28 cellular contexts compared by ENCODE assay signal in the genomic region with DNA sequence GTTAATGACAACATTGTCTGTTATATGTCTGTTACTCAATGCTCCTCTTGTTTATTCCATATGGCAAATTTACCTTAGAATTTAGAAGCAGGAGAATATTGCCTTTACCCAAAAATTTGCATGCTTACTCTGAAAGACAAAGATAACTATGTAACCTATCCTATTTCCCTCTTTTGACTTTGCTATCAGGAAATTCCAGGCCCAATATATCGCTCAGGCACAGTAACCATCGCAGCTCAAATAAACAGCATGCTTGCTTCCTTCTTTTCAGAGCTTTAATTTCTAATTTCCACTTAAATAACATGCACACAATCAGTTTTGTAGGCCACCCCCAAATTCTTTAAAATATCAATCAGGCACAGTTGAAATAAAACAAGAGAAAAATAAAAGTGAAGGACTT. TPM values are rescaled to one million over a fixed set of nuclear protein-coding genes. Genes with fewer than 3 reads are reported as not detected.
"Had no signal": no experiment of that assay in that cellular context is flagged by ENCODE, and none has a peak within 500 bp of the region (broad histone marks: within the 10 kb centered on the region; RNA-seq: fewer than 3 reads in every experiment).

No MANE protein-coding gene starts in this region.

- H3K9me3 Mint-ChIP-seq: naive B cell had no signal

- H3K36me3 ChIP-seq: heart left ventricle, right lobe of liver, tibial artery, upper lobe of left lung, uterus had no signal

- H3K4me3 Mint-ChIP-seq: nephron; stimulated activated memory B cell treated with anti-CD40 and anti-IgM and Interleukin-4, amounts not matched to agents 10 μg/mL and 1 μg/mL and 100 μg/mL, for 72 hours had no signal

- H3K9me3 ChIP-seq: heart left ventricle, psoas muscle, right lobe of liver, tibial artery, upper lobe of left lung, uterus had no signal

- H3K27ac Mint-ChIP-seq: nephron; stimulated activated memory B cell treated with anti-CD40 and anti-IgM and Interleukin-4, amounts not matched to agents 10 μg/mL and 1 μg/mL and 100 μg/mL, for 72 hours; stimulated activated naive CD8-positive, alpha-beta T cell treated with anti-CD3 and anti-CD28 coated beads, Interleukin-15, Interleukin-2, amounts not matched to agents 100 ng/mL and 50 ng/mL, for 24 hours had no signal

- H3K4me1 ChIP-seq: heart left ventricle, psoas muscle, right lobe of liver, tibial artery, upper lobe of left lung, uterus had no signal

- H3K4me3 ChIP-seq: heart left ventricle, lung, psoas muscle, right lobe of liver, tibial artery, upper lobe of left lung, uterus had no signal

- H3K27me3 ChIP-seq: heart left ventricle, right lobe of liver, upper lobe of left lung, uterus had no signal

- DNase-seq: effector CD4-positive, alpha-beta T cell; heart left ventricle; hippocampal formation; left colon; left ventricle myocardium superior; mesenchymal stem cell; naive B cell; occipital lobe; psoas muscle; retina; right lobe of liver; stimulated activated CD4-positive, alpha-beta T cell treated with anti-CD3 and anti-CD28 coated beads, Interleukin-15, amount 100 ng/mL, for 24 hours; stimulated activated CD4-positive, alpha-beta T cell treated with anti-CD3 and anti-CD28 coated beads, Interleukin-1b, Interleukin-23, amount 100 ng/mL, for 48 hours; stimulated activated CD4-positive, alpha-beta T cell treated with anti-CD3 and anti-CD28 coated beads, Interleukin-4, amount 100 ng/mL, for 24 hours; tibial artery; upper lobe of left lung; uterus had no signal

- H3K4me1 Mint-ChIP-seq: nephron; stimulated activated memory B cell treated with anti-CD40 and anti-IgM and Interleukin-4, amounts not matched to agents 10 μg/mL and 1 μg/mL and 100 μg/mL, for 72 hours had no signal

- ATAC-seq: esophagus mucosa; heart left ventricle; left colon; left ventricle myocardium superior; psoas muscle; right lobe of liver; stimulated activated memory B cell treated with anti-CD40 and anti-IgM and Interleukin-4, amounts not matched to agents 10 μg/mL and 1 μg/mL and 100 μg/mL, for 72 hours had no signal

- H3K36me3 Mint-ChIP-seq: naive B cell; stimulated activated memory B cell treated with anti-CD40 and anti-IgM and Interleukin-4, amounts not matched to agents 10 μg/mL and 1 μg/mL and 100 μg/mL, for 72 hours had no signal

- H3K27me3 Mint-ChIP-seq: naive B cell; stimulated activated naive CD8-positive, alpha-beta T cell treated with anti-CD3 and anti-CD28 coated beads, Interleukin-15, Interleukin-2, amounts not matched to agents 100 ng/mL and 50 ng/mL, for 24 hours had no signal

RNA-seq across cellular contexts. Expression of a gene that starts 57.8 kb away (rescaled TPM):
- total RNA-seq: dermis microvascular lymphatic vessel endothelial cell, esophagus mucosa, fibroblast of lung, frontal cortex, glomerular endothelial cell, heart left ventricle, kidney epithelial cell, left colon, left ventricle myocardium superior, lung, occipital lobe, psoas muscle, right lobe of liver, temporal lobe, upper lobe of left lung had no signal
